8 cellular contexts compared by ENCODE assay signal in genomic region chr14:71322660-71323250, GRCh38. TPM values are rescaled to one million over a fixed set of nuclear protein-coding genes. Genes with fewer than 3 reads are reported as not detected.
A peak's percentile ranks its signal among the peaks of the same experiment; 100 is the strongest.
DNase-seq lines count a peak whose midpoint lies in the region; ATAC-seq, FAIRE-seq and TF ChIP-seq lines count a peak whose summit lies in the region.

No MANE protein-coding gene starts in this region.

- 50% methylated on average over 2 of the region's 2 CpGs for WGBS in A549 (ENCODE audit: missing lambda C conversion rate)
- WGBS in HepG2 (ENCODE audit: low lambda C conversion rate) = 43% methylated on average over 2 of the region's 2 CpGs

- no peaks in the 10 kb centered on the region for H3K27me3 ChIP-seq in brain microvascular endothelial cell (replicated peaks)
- no peaks in the 10 kb centered on the region; a peak in 1 of 5 replicates for H3K27me3 ChIP-seq in HepG2 (ENCODE audit: control insufficient read depth in 1 of 2, insufficient read depth in 2 of 2, low read length in 2 of 2)
- H3K27me3 ChIP-seq in upper lobe of right lung = no peaks in the 10 kb centered on the region

- TF ChIP-seq POLR2A in A549 (IDR thresholded peaks at IDR 0.05; ENCODE audit: low read length) = no peak
- no peak for TF ChIP-seq POLR2A in HepG2 (IDR thresholded peaks at IDR 0.05; ENCODE audit: insufficient read depth in 1 of 2, low read depth in 2 of 2, low read length in 2 of 2)

- no peak overlapping the region for H3K4me3 ChIP-seq in A549
- peak overlapping the region; percentile 79 for H3K4me3 ChIP-seq in brain microvascular endothelial cell (ENCODE audit: low read depth, low read length)
- peak overlapping the region in 2 of 3 experiments; percentile 86 to 95; a peak in 2 of 6 replicates for H3K4me3 ChIP-seq in HepG2 (replicated peaks in 1 of 3; ENCODE audit: insufficient read depth in 1 of 3, low read depth in 2 of 3, low read length in 3 of 3)
- H3K4me3 ChIP-seq in upper lobe of right lung = peak overlapping the region; percentile 89

- POLR2A ChIA-PET in A549 (lab: Yijun Ruan, JAX) = no interaction called here
- POLR2A ChIA-PET in HepG2 (lab: Yijun Ruan, JAX) = interaction anchor here (0.5 to 1.6 kb wide), 3 partner anchors 20 to 513 kb away, joined by 3 to 4 read pairs (median 3); no protein-coding TSS in a partner anchor

- H2AFZ ChIP-seq in HepG2 (ENCODE audit: low read length) = no peak overlapping the region

- H3K4me2 ChIP-seq in A549 = no peak overlapping the region; the same call in 2 of the 3 replicates
- peak overlapping the region; percentile 81 for H3K4me2 ChIP-seq in HepG2 (ENCODE audit: low read depth, low read length)

- H3K36me3 ChIP-seq in brain microvascular endothelial cell (replicated peaks) = no peaks in the 10 kb centered on the region
- no peaks in the 10 kb centered on the region for H3K36me3 ChIP-seq in HepG2 (replicated peaks in 1 of 2; ENCODE audit: control insufficient read depth in 1 of 2, insufficient read depth in 2 of 2, low read length in 2 of 2)
- H3K36me3 ChIP-seq in upper lobe of right lung = no peaks in the 10 kb centered on the region

- H3K4me1 ChIP-seq in A549 (peaks cover 13% of the 10 kb centered on the region), HepG2 (ENCODE audit: insufficient read depth, low read length) (peaks cover 46% of the 10 kb centered on the region), upper lobe of right lung (peaks cover 26% of the 10 kb centered on the region)

- in situ Hi-C loops in brain microvascular endothelial cell (cut with HindIII; ENCODE audit: low pct_ligation_motif_present, low sequenced_read_pairs) = no loop called here
- in situ Hi-C loops in HepG2 (cut with HindIII; ENCODE audit: extremely low pct_ligation_motif_present, low pct_unique_long_range_greater_than_20kb) = no loop called here

- peaks cover 52% of the 10 kb centered on the region for H3K79me2 ChIP-seq in HepG2 (ENCODE audit: insufficient read depth, low read length)

- DNase-seq in A549 (ENCODE audit: low read depth in 1 of 2, low spot score in 1 of 2) = peak in 1 of 2 experiments; percentile 42
- DNase-seq in EH (ENCODE audit: low read depth) = peak; percentile 73
- peak; percentile 11 for DNase-seq in NCI-H2227 treated with DMSO at 0.1 percent for 48 hours (lab: John Stamatoyannopoulos, UW)
- peak; percentile 56 for DNase-seq in brain microvascular endothelial cell
- no peak for DNase-seq in HepG2 (ENCODE audit: low spot score)
- DNase-seq in upper lobe of right lung = no peak
- DNase-seq in DMS153 treated with DMSO at 0.1 percent for 48 hours (lab: John Stamatoyannopoulos, UW; ENCODE audit: unreplicated experiment) = no peak

- no peak for TF ChIP-seq EP300 in A549 (IDR thresholded peaks at IDR 0.05)
- TF ChIP-seq EP300 in HepG2 (IDR thresholded peaks at IDR 0.05; ENCODE audit: low read depth in 2 of 2, low read length in 2 of 2) = no peak
- TF ChIP-seq EP300 in HepG2 (CRISPR knock-in tag; IDR thresholded peaks at IDR 0.05; ENCODE audit: borderline replicate concordance) = no peak

- no peaks in the 10 kb centered on the region for H3K9me3 ChIP-seq in A549
- no peaks in the 10 kb centered on the region for H3K9me3 ChIP-seq in HepG2 (ENCODE audit: low read length)
- H3K9me3 ChIP-seq in upper lobe of right lung = no peaks in the 10 kb centered on the region

- H3K9ac ChIP-seq in HepG2 (ENCODE audit: insufficient read depth, low read depth, low read length) = peak overlapping the region; percentile 87; the same call in 1 of the 2 replicates

- CTCF ChIA-PET in A549 (lab: Yijun Ruan, JAX) = interaction anchor here (1.0 kb wide), 1 partner anchor 430 kb away, joined by 3 read pairs; no protein-coding TSS in a partner anchor
- CTCF ChIA-PET in HepG2 (lab: Yijun Ruan, JAX; ENCODE audit: low intra/inter-chr PET ratio, low total read pairs) = interaction anchor here (1.2 kb wide), 1 partner anchor 81 kb away, joined by 3 read pairs; no protein-coding TSS in a partner anchor

- peaks cover 6% of the 10 kb centered on the region; the same call in 1 of the 2 replicates for H4K20me1 ChIP-seq in HepG2 (ENCODE audit: insufficient read depth, low read length)

- FAIRE-seq in A549 (lab: Jason Lieb, UNC) (no peak), HepG2 (lab: Jason Lieb, UNC) (peak; percentile 66)

- no TSS peak for BruUV-seq in HepG2 (replicated peaks; lab: Mats Ljungman, UMichigan)

- ATAC-seq in A549 (no peak), HepG2 (no peak), upper lobe of right lung (no peak), HG03135 (IDR thresholded peaks at IDR 0.05; ENCODE audit: unreplicated experiment) (no peak)

- peak; percentile 45 to 49; a peak in 4 of 5 replicates for TF ChIP-seq RAD21 in A549 (conservative IDR thresholded peaks at IDR 0.05 in 1 of 2, IDR thresholded peaks at IDR 0.05 in 1 of 2)
- TF ChIP-seq RAD21 in HepG2 (CRISPR knock-in tag; IDR thresholded peaks at IDR 0.05) = 0 out of 2 replicates have a peak, but pooled peaks have one; percentile 34

- intact Hi-C loops in HepG2 (cut with micrococcal nuclease; ENCODE audit: unreplicated experiment) = loop anchor here (1.0 to 5.0 kb wide), 3 partner anchors 81 to 430 kb away; no protein-coding TSS in a partner anchor
- intact Hi-C loops in upper lobe of right lung (cut with DNase I) = no loop called here

- no peak overlapping the region for H3K27ac ChIP-seq in A549
- peak overlapping the region; percentile 86 for H3K27ac ChIP-seq in brain microvascular endothelial cell
- no peak overlapping the region for H3K27ac ChIP-seq in HepG2 (ENCODE audit: extremely low read length, insufficient read depth, low read length)
- H3K27ac ChIP-seq in upper lobe of right lung = no peak overlapping the region

- TF ChIP-seq CTCF in A549 (IDR thresholded peaks at IDR 0.05) = peak; percentile 35
- TF ChIP-seq CTCF in brain microvascular endothelial cell (IDR thresholded peaks at IDR 0.05; ENCODE audit: low read depth, low read length, missing control alignments) = peak; percentile 74
- peak; percentile 71 for TF ChIP-seq CTCF in HepG2 (CRISPR knock-in tag; IDR thresholded peaks at IDR 0.05)
- TF ChIP-seq CTCF in upper lobe of right lung (IDR thresholded peaks at IDR 0.05) = peak; percentile 53

TF ChIP-seq in A549, 52 proteins besides CTCF, POLR2A, EP300 and RAD21 (continues in another document):
- TF ChIP-seq RNF2 (IDR thresholded peaks at IDR 0.05; ENCODE audit: borderline replicate concordance, low read depth) (no peak), PBX3 (IDR thresholded peaks at IDR 0.05) (no peak), CHD4 (IDR thresholded peaks at IDR 0.05; ENCODE audit: borderline replicate concordance) (no peak)

TF ChIP-seq in HepG2, 621 proteins besides CTCF, POLR2A, EP300 and RAD21 (continues in another document):
- TF ChIP-seq STAG1 (CRISPR knock-in tag; IDR thresholded peaks at IDR 0.05) = peak; percentile 77

RNA-seq across cellular contexts. Expression of gene SIPA1L1, which starts 2.5 kb away (rescaled TPM):
- polyA plus RNA-seq in A549 (2011; rRNA removed) = 10.3 TPM in 2 replicates
- polyA plus RNA-seq in A549 (2012; cell fraction: cytosol; rRNA removed) = 4.5 and 5.0 TPM in 2 replicates
- 10.2 and 10.7 TPM in 2 replicates for polyA plus RNA-seq in A549 (2012; cell fraction: nucleus; rRNA removed)
- polyA plus RNA-seq in A549 (2017; fragmentation: RNase III; extraction: RNeasy Plus Mini Kit Qiagen cat#74134 plus additional on column Dnase treatment) = 7.8 to 10.4 TPM (median 9.5 TPM) in 3 replicates
- 14.7 and 15.1 TPM in 2 replicates for polyA minus RNA-seq in A549 (2011; rRNA and poly(A)+ RNA removed)
- 23.6 and 25.2 TPM in 2 replicates for total RNA-seq in HepG2 (2016; rRNA removed; fragmentation: Illumina TruSeq; extraction: Trizol)
- 16.7 and 16.9 TPM in 2 replicates for total RNA-seq in HepG2 (2016; cell fraction: cytosol; rRNA removed; fragmentation: Illumina TruSeq; extraction: Trizol; ENCODE audit: low read depth)
- 20.2 TPM in 2 replicates for total RNA-seq in HepG2 (2016; cell fraction: insoluble cytoplasmic fraction; rRNA removed; fragmentation: Illumina TruSeq; extraction: Trizol)
- 21.4 and 21.6 TPM in 2 replicates for total RNA-seq in HepG2 (2016; cell fraction: membrane; rRNA removed; fragmentation: Illumina TruSeq; extraction: Trizol)
- total RNA-seq in HepG2 (2016; cell fraction: nucleus; rRNA removed; fragmentation: Illumina TruSeq; extraction: Trizol) = 32.8 and 36.6 TPM in 2 replicates
- polyA plus RNA-seq in HepG2 (2011; rRNA removed) = 12.8 and 13.4 TPM in 2 replicates
- 10.8 and 12.1 TPM in 2 replicates for polyA plus RNA-seq in HepG2 (2011; cell fraction: cytosol; rRNA removed)
- polyA plus RNA-seq in HepG2 (2011; cell fraction: nucleus; rRNA removed) = 27.9 and 30.6 TPM in 2 replicates
- polyA plus RNA-seq in HepG2 (2012) = 12.7 and 16.7 TPM in 2 replicates
- polyA plus RNA-seq in HepG2 (2016; cell fraction: cytosol; fragmentation: Illumina TruSeq; extraction: Trizol; ENCODE audit: low read depth) = 2.1 and 2.3 TPM in 2 replicates
- polyA plus RNA-seq in HepG2 (2016; cell fraction: insoluble cytoplasmic fraction; fragmentation: Illumina TruSeq; extraction: Trizol; ENCODE audit: low read depth) = 19.8 and 24.7 TPM in 2 replicates
- 6.8 and 8.6 TPM in 2 replicates for polyA plus RNA-seq in HepG2 (2016; cell fraction: membrane; fragmentation: Illumina TruSeq; extraction: Trizol; ENCODE audit: low read depth)
- 24.0 and 32.2 TPM in 2 replicates for polyA plus RNA-seq in HepG2 (2016; cell fraction: nucleus; fragmentation: Illumina TruSeq; extraction: Trizol; ENCODE audit: insufficient read depth, low read depth)
- 22.9 and 93.6 TPM in 2 replicates for polyA minus RNA-seq in HepG2 (2011; rRNA and poly(A)+ RNA removed; ENCODE audit: low replicate concordance)
- polyA minus RNA-seq in HepG2 (2011; cell fraction: cytosol; rRNA and poly(A)+ RNA removed) = 19.1 and 23.1 TPM in 2 replicates
- 49.7 and 56.6 TPM in 2 replicates for polyA minus RNA-seq in HepG2 (2011; cell fraction: nucleus; rRNA and poly(A)+ RNA removed)
- total RNA-seq in upper lobe of right lung = 52.1 TPM

Comparison
In these comparisons a context has a peak if more than half of its experiments do, and no peak if none do; other contexts are left out.
1. DNase-seq: peak in EH (single experiment), NCI-H2227 treated with DMSO at 0.1 percent for 48 hours (single experiment) and brain microvascular endothelial cell (single experiment); none in HepG2 (single experiment), upper lobe of right lung (single experiment) and DMS153 treated with DMSO at 0.1 percent for 48 hours (single experiment).
2. Of the 38 proteins assayed by ChIP-seq in both HepG2 and A549: peak only in HepG2: none; only in A549: none; in both: CTCF, RAD21 and SMC3; in neither: 35.
3. Peak in every context shown above with its lines, with median percentiles within 50 percentile points of each other: CTCF ChIP-seq.